Comparison of ENCODE assay signal across 8 cellular contexts in the genomic region with DNA sequence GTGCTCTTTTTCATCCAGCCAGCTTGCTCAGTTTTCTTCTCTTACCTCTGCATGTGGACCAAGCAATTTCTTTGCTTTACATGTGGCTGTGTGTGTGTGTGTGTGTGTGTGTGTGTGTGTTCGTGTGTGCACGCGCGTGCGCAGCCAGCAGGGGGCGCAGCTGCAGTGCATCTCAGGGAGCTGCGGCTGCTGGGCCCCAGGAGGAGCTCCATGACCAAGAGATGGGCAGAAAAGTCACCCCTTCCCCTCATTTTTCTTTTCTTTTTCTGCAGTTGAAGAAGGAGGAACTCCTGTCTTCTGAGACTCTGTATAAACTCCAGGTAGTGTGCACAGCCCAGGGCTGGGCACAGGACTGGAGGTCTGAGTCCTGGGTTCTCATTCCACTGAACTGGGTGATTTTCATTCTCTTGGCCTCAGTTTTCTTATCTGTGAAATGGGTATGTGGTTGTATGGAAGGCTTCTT. TPM values are rescaled to one million over a fixed set of nuclear protein-coding genes. Genes with fewer than 3 reads are reported as not detected.
DNase-seq lines count a peak whose midpoint lies in the region; FAIRE-seq and TF ChIP-seq lines count a peak whose summit lies in the region.

No MANE protein-coding gene starts in this region.

- no peaks in the 10 kb centered on the region for H3K4me1 Mint-ChIP-seq in astrocyte (ENCODE audit: low read depth, unreplicated experiment)

- no peaks in the 10 kb centered on the region for H3K9me3 ChIP-seq in astrocyte (ENCODE audit: insufficient read depth, low read depth, low read length)
- H3K9me3 ChIP-seq in spleen: no peaks in the 10 kb centered on the region

- no peak overlapping the region for H3K27ac Mint-ChIP-seq in astrocyte (ENCODE audit: unreplicated experiment)

- FAIRE-seq in astrocyte (lab: Jason Lieb, UNC): no peak

- no peaks in the 10 kb centered on the region for H3K36me3 ChIP-seq in astrocyte (ENCODE audit: insufficient read depth, low read length)
- H3K36me3 ChIP-seq in spleen: peaks cover 0 to 88% (median 38%) of the 10 kb centered on the region in 6 donors

- DNase-seq in NCI-H82 (lab: John Stamatoyannopoulos, UW): peak; percentile 74
- no peak for DNase-seq in NCI-H82 treated with DMSO at 0.1 percent for 48 hours (lab: John Stamatoyannopoulos, UW; ENCODE audit: unreplicated experiment)
- DNase-seq in LNCaP clone FGC (ENCODE audit: low read depth): peak; percentile 45
- DNase-seq in T-helper 9 cell: peak; percentile 54
- DNase-seq in astrocyte (ENCODE audit: low read depth): peak; percentile 30
- DNase-seq in iPS DF 4.7 (ENCODE audit: extremely low read depth, low spot score): peak; percentile 36
- DNase-seq in spleen: peak; percentile 93
- no peak for DNase-seq in NCI-H524 treated with DMSO at 0.1 percent for 48 hours (lab: John Stamatoyannopoulos, UW)

- H3K79me2 ChIP-seq in astrocyte (ENCODE audit: insufficient read depth, low read length): no peaks in the 10 kb centered on the region

- H3K27me3 ChIP-seq in astrocyte (ENCODE audit: insufficient read depth, low read length): no peaks in the 10 kb centered on the region
- no peaks in the 10 kb centered on the region for H3K27me3 ChIP-seq in spleen (replicated peaks in 1 of 7)

- H4K20me1 ChIP-seq in astrocyte (ENCODE audit: insufficient read depth, low read length): no peaks in the 10 kb centered on the region

- WGBS in spleen, 5 donors: 1 to 3% (median 2%) methylated on average over 7 of the region's 7 CpGs

- no peak overlapping the region for H3K4me3 ChIP-seq in LNCaP clone FGC (ENCODE audit: low read depth, low read length)
- H3K4me3 ChIP-seq in astrocyte (ENCODE audit: insufficient read depth, low read depth, low read length): no peak overlapping the region
- H3K4me3 ChIP-seq in spleen: no peak overlapping the region

- no peaks in the 10 kb centered on the region for H3K9me3 Mint-ChIP-seq in astrocyte (ENCODE audit: unreplicated experiment)

- H3K27me3 Mint-ChIP-seq in astrocyte (ENCODE audit: low read depth, unreplicated experiment): peaks cover 6% of the 10 kb centered on the region

- no peak overlapping the region for H3K4me3 Mint-ChIP-seq in astrocyte (ENCODE audit: unreplicated experiment)

- H3K4me1 ChIP-seq in astrocyte (ENCODE audit: insufficient read depth, low read length) (no peaks in the 10 kb centered on the region), spleen (peaks cover 0 to 37% (median 11%) of the 10 kb centered on the region in 6 donors)

- intact Hi-C loops in spleen (cut with DNase I; ENCODE audit: low total_unique reads): loop anchor here (2.0 kb wide), 1 partner anchor 63 kb away; no protein-coding TSS in a partner anchor

- peak; percentile 97 for TF ChIP-seq CTCF in LNCaP clone FGC (IDR thresholded peaks at IDR 0.05; ENCODE audit: control insufficient read depth, extremely low read depth, insufficient read depth)
- peak; percentile 59 for TF ChIP-seq CTCF in astrocyte (IDR thresholded peaks at IDR 0.05; ENCODE audit: insufficient read depth, low read depth, low read length)
- peak; percentile 47 to 100 (median 84) for TF ChIP-seq CTCF in spleen (IDR thresholded peaks at IDR 0.05 in 8 of 11, conservative IDR thresholded peaks at IDR 0.05 in 3 of 11)

- H2AFZ ChIP-seq in astrocyte (ENCODE audit: low read depth, low read length): no peak overlapping the region

- H3K36me3 Mint-ChIP-seq in astrocyte (ENCODE audit: low read depth, unreplicated experiment): no peaks in the 10 kb centered on the region

- H3K9ac ChIP-seq in astrocyte (ENCODE audit: low read length): no peak overlapping the region

- TF ChIP-seq POLR2A in spleen (IDR thresholded peaks at IDR 0.05): no peak

- H3K4me2 ChIP-seq in astrocyte (ENCODE audit: low read length): no peak overlapping the region

- no peak overlapping the region for H3K27ac ChIP-seq in astrocyte (ENCODE audit: low read depth, low read length)
- H3K27ac ChIP-seq in spleen: peak overlapping the region in 5 of 8 donors; percentile 29 to 66 (median 37)

RNA-seq across cellular contexts. Expression of gene BLNK, which starts 41.8 kb away (rescaled TPM):
- total RNA-seq in astrocyte (not detected in 2 replicates), spleen (100 to 1,000 TPM in 2 of 7 donors, 10 to 100 TPM in 5; 63.7 to 128 (median 89.8) TPM)
- 100 to 1,000 TPM in 2 of 3 donors, 10 to 100 TPM in 1; 76.4 to 116 (median 103) TPM for polyA plus RNA-seq in spleen

Comparison
In these comparisons a context has a peak if more than half of its experiments do, and no peak if none do; other contexts are left out.
1. DNase-seq: peak in NCI-H82 (single experiment), LNCaP clone FGC (single experiment), T-helper 9 cell (single experiment), astrocyte (single experiment), iPS DF 4.7 (single experiment) and spleen (single experiment); none in NCI-H82 treated with DMSO at 0.1 percent for 48 hours (single experiment) and NCI-H524 treated with DMSO at 0.1 percent for 48 hours (single experiment).
2. RNA of gene BLNK, which starts 41.8 kb away (total RNA-seq): 63.7 to 128 TPM in spleen; not detected in astrocyte; every median in the first group is over 10 times any median in the second.
3. Peak in every context shown above with its lines, with median percentiles within 50 percentile points of each other: CTCF ChIP-seq.